In the genomic region with DNA sequence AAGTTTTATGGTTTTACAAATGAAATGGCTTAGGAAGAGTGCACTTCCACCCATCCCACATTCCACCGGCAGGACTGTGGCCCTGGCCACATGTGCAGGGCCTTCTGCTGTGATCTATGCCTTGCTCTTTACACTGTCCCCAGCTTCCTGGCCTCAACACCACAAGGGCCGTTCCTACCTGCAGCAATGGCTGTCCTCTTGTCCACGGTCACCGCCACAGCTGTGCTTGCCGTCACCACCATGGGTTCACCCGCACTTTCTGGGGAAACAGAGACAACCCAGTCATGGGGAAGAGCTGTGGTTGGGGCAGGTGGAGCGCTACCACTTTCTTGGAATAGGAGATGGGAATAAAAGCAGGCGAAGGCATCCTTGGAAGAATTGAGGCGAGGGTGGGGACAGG, we compare ENCODE assay signal across 1 cellular context.
TF ChIP-seq lines count a peak whose summit lies in the region.

No MANE protein-coding gene starts in this region.

TF ChIP-seq in IMR-90, 13 proteins besides CTCF, POLR2A, EP300 and RAD21:
- TF ChIP-seq, protein P1, sequence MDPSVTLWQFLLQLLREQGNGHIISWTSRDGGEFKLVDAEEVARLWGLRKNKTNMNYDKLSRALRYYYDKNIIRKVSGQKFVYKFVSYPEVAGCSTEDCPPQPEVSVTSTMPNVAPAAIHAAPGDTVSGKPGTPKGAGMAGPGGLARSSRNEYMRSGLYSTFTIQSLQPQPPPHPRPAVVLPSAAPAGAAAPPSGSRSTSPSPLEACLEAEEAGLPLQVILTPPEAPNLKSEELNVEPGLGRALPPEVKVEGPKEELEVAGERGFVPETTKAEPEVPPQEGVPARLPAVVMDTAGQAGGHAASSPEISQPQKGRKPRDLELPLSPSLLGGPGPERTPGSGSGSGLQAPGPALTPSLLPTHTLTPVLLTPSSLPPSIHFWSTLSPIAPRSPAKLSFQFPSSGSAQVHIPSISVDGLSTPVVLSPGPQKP (IDR thresholded peaks at IDR 0.05; ENCODE audit: borderline replicate concordance, low read depth, low read length) = no peak
- TF ChIP-seq RCOR1 (IDR thresholded peaks at IDR 0.05; ENCODE audit: insufficient replicate concordance, low read length) (no peak), NFE2L2 (IDR thresholded peaks at IDR 0.05; ENCODE audit: low read depth, low read length) (no peak), MAZ (IDR thresholded peaks at IDR 0.05; ENCODE audit: borderline replicate concordance, low read depth, low read length) (no peak), CEBPB (IDR thresholded peaks at IDR 0.05; ENCODE audit: low read depth, low read length) (no peak), MXI1 (IDR thresholded peaks at IDR 0.05; ENCODE audit: borderline replicate concordance, low read depth, low read length) (no peak), BHLHE40 (IDR thresholded peaks at IDR 0.05; ENCODE audit: low read depth, low read length) (no peak), FOS (IDR thresholded peaks at IDR 0.05; ENCODE audit: low read depth, low read length) (no peak), SMC3 (IDR thresholded peaks at IDR 0.05; ENCODE audit: low read depth, low read length) (no peak), CHD1 (IDR thresholded peaks at IDR 0.05; ENCODE audit: low read depth, low read length) (no peak), USF2 (IDR thresholded peaks at IDR 0.05; ENCODE audit: low read depth, low read length) (no peak), RFX5 (IDR thresholded peaks at IDR 0.05; ENCODE audit: low read depth, low read length) (no peak), MAFK (IDR thresholded peaks at IDR 0.05; ENCODE audit: low read depth, low read length) (no peak)
